Comparison of ENCODE assay signal across 8 cellular contexts in the genomic region with DNA sequence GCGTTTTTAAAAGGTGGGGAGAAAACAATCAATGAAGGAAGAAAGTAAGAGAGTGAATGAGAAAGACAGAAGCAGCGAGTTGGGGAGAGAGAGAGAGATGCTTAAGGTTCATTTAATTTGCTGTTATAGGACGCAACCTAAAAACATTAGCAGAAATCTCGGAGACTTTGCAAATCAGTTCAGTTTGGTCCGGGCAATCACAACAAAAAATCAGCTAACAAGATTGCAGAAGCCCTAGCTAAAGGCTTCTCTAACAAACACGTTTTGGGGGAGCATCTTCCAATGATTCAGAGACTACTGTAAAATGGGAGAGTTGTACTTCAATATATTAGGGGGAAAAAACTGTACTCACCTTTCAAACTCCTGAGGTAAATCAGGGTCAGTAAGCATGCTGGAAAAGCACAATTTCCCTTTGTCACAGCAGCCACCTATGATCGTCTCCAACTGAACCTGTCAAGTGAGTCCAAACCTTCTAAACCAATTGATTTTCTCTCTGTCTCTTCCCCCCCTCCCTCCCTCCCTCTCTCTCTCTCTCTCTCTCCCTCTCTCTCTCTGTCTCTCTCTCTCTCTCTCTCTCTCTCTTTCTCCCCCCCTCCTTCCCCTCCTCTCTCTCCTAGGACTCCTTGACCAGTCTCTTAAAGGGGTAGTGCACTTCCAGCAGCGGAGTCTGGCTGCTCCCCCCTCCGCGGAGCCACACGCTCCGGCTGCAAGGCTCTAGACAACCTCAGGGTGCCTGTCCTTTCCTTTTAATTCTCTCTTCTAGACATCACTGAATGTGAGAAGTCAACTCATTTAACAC. TPM values are rescaled to one million over a fixed set of nuclear protein-coding genes. Genes with fewer than 3 reads are reported as not detected.
A peak's percentile ranks its signal among the peaks of the same experiment; 100 is the strongest.
DNase-seq lines count a peak whose midpoint lies in the region; ATAC-seq and TF ChIP-seq lines count a peak whose summit lies in the region.

Gene SOX5, minus strand, starts transcription at position 459 of the 799 bp plus-strand sequence. Its CDS starts 69 bp downstream, at position 390.

- H3K27me3 ChIP-seq in H7 (ENCODE audit: control insufficient read depth, insufficient read depth, low read length) (peaks cover 12% of the 10 kb centered on the region; the same call in 1 of the 2 replicates), NT2/D1 (ENCODE audit: insufficient read depth, insufficient read length) (peaks cover 31% of the 10 kb centered on the region), neuronal stem cell (ENCODE audit: control insufficient read depth in 3 of 3, insufficient read depth in 3 of 3, low read depth in 1 of 3, low read length in 3 of 3) (no peaks in the 10 kb centered on the region)
- no peaks in the 10 kb centered on the region for H3K27me3 ChIP-seq in CD8-positive, alpha-beta T cell (ENCODE audit: insufficient read depth, low read length)

- no peak within 1 kb of the TSS for H3K14ac ChIP-seq in neuronal stem cell (ENCODE audit: low read length)

- no peaks in the 10 kb centered on the region for H3K9me3 Mint-ChIP-seq in CD8-positive, alpha-beta T cell

- no peaks in the 10 kb centered on the region for H3K27me3 Mint-ChIP-seq in CD8-positive, alpha-beta T cell (ENCODE audit: low read depth)

- H3K4me3 Mint-ChIP-seq in CD8-positive, alpha-beta T cell: no peak within 1 kb of the TSS

- H3K4me1 ChIP-seq in NT2/D1 (ENCODE audit: insufficient read depth, insufficient read length): no peaks in the 10 kb centered on the region
- H3K4me1 ChIP-seq in neuronal stem cell (ENCODE audit: control insufficient read depth in 2 of 2, insufficient read depth in 1 of 2, low read depth in 1 of 2, low read length in 2 of 2): peaks cover 5 to 12% of the 10 kb centered on the region in 2 donors
- H3K4me1 ChIP-seq in CD8-positive, alpha-beta T cell (ENCODE audit: insufficient read depth, low read length): no peaks in the 10 kb centered on the region

- H2BK12ac ChIP-seq in neuronal stem cell (ENCODE audit: low read length): no peak within 1 kb of the TSS

- H3K36me3 Mint-ChIP-seq in CD8-positive, alpha-beta T cell: no peaks in the 10 kb centered on the region

- no peak within 1 kb of the TSS for H3K18ac ChIP-seq in neuronal stem cell (ENCODE audit: low read length)

- H3K4me2 ChIP-seq in neuronal stem cell (ENCODE audit: insufficient read depth, low read length, poor library complexity, severe bottlenecking): peak within 1 kb of the TSS; percentile 76

- H2AFZ ChIP-seq in neuronal stem cell (ENCODE audit: low read length): peak within 1 kb of the TSS; percentile 66

- no peak within 1 kb of the TSS for H2BK5ac ChIP-seq in neuronal stem cell (ENCODE audit: low read length)

- H3K79me1 ChIP-seq in neuronal stem cell (ENCODE audit: low read depth, low read length): no peaks in the 10 kb centered on the region

- no peak for ATAC-seq in CD8-positive, alpha-beta T cell

- DNase-seq in H7: peak; percentile 20
- DNase-seq in NT2/D1 (ENCODE audit: low read depth, low spot score): peak; percentile 72
- DNase-seq in fibroblast of villous mesenchyme (ENCODE audit: low read depth): peak; percentile 54
- peak; percentile 73 for DNase-seq in neuronal stem cell (ENCODE audit: low spot score)
- no peak for DNase-seq in GM19240 (ENCODE audit: insufficient read length, low spot score)
- no peak for DNase-seq in central memory CD4-positive, alpha-beta T cell
- no peak for DNase-seq in HK-2 (ENCODE audit: unreplicated experiment)
- DNase-seq in CD8-positive, alpha-beta T cell: no peak

- H3K4me3 ChIP-seq in H7 (ENCODE audit: insufficient read depth, low read depth, low read length) (peak within 1 kb of the TSS; percentile 27), NT2/D1 (ENCODE audit: insufficient read length, low read depth) (peak within 1 kb of the TSS; percentile 42), fibroblast of villous mesenchyme (ENCODE audit: low read depth, low read length) (peak within 1 kb of the TSS; percentile 39), neuronal stem cell (ENCODE audit: low read length in 2 of 2) (peak within 1 kb of the TSS; percentile 51 to 92)
- H3K4me3 ChIP-seq in CD8-positive, alpha-beta T cell (ENCODE audit: low read depth, low read length): no peak within 1 kb of the TSS

- CTCF ChIA-PET in CD8-positive, alpha-beta T cell (lab: Charles Lee): no interaction called here

- no peak within 1 kb of the TSS for H3K4ac ChIP-seq in neuronal stem cell (ENCODE audit: low read length)

- H3K4me1 Mint-ChIP-seq in CD8-positive, alpha-beta T cell (ENCODE audit: low read depth): no peaks in the 10 kb centered on the region

- no peak within 1 kb of the TSS for H4K91ac ChIP-seq in neuronal stem cell (ENCODE audit: low read depth, low read length, poor library complexity)

- H3K27ac Mint-ChIP-seq in CD8-positive, alpha-beta T cell: no peak within 1 kb of the TSS

- H2BK15ac ChIP-seq in neuronal stem cell (ENCODE audit: low read length): no peak within 1 kb of the TSS

- H3K9ac ChIP-seq in NT2/D1 (ENCODE audit: insufficient read length, low read depth): peak within 1 kb of the TSS; percentile 45
- H3K9ac ChIP-seq in neuronal stem cell (ENCODE audit: low read depth, low read length, poor library complexity): no peak within 1 kb of the TSS

- POLR2A ChIA-PET in CD8-positive, alpha-beta T cell (lab: Charles Lee): no interaction called here

- H3K36me3 ChIP-seq in H7 (replicated peaks; ENCODE audit: control insufficient read depth, insufficient read depth, low read length) (no peaks in the 10 kb centered on the region), NT2/D1 (ENCODE audit: insufficient read depth, insufficient read length, low read length) (no peaks in the 10 kb centered on the region), neuronal stem cell (replicated peaks in 1 of 2; ENCODE audit: control insufficient read depth in 2 of 2, insufficient read depth in 2 of 2, low read length in 2 of 2) (no peaks in the 10 kb centered on the region)
- H3K36me3 ChIP-seq in CD8-positive, alpha-beta T cell (ENCODE audit: insufficient read depth, low read length): no peaks in the 10 kb centered on the region

- no CpG with 5 or more reads among the region's 12 CpGs for WGBS in neuronal stem cell (ENCODE audit: extremely low coverage in 2 of 2, insufficient read length in 2 of 2, insufficient replicate concordance in 1 of 2), 2 donors

- H2AK5ac ChIP-seq in neuronal stem cell (ENCODE audit: low read depth, low read length): no peak within 1 kb of the TSS

- H3K27ac ChIP-seq in neuronal stem cell (replicated peaks; ENCODE audit: low read length): peak within 1 kb of the TSS; percentile 96
- no peak within 1 kb of the TSS for H3K27ac ChIP-seq in CD8-positive, alpha-beta T cell (ENCODE audit: low read depth, low read length)

- H3K9me3 ChIP-seq in NT2/D1 (ENCODE audit: insufficient read depth, low read length) (no peaks in the 10 kb centered on the region), neuronal stem cell (replicated peaks in 1 of 2; ENCODE audit: control insufficient read depth in 2 of 2, insufficient read depth in 1 of 2, low read depth in 1 of 2, low read length in 2 of 2) (no peaks in the 10 kb centered on the region)
- no peaks in the 10 kb centered on the region for H3K9me3 ChIP-seq in CD8-positive, alpha-beta T cell (ENCODE audit: low read length)

- H2BK120ac ChIP-seq in neuronal stem cell (ENCODE audit: low read depth, low read length): no peak within 1 kb of the TSS

- H3K23ac ChIP-seq in neuronal stem cell (ENCODE audit: low read depth, low read length, poor library complexity): no peak within 1 kb of the TSS

- intact Hi-C loops in CD8-positive, alpha-beta T cell (cut with DNase I, micrococcal nuclease): no loop called here

- no peak within 1 kb of the TSS for H4K8ac ChIP-seq in neuronal stem cell (ENCODE audit: low read depth, low read length)

- TF ChIP-seq CTCF in fibroblast of villous mesenchyme (IDR thresholded peaks at IDR 0.05; ENCODE audit: insufficient read depth, low read depth, low read length): no peak
- no peak for TF ChIP-seq CTCF in CD8-positive, alpha-beta T cell (IDR thresholded peaks at IDR 0.05)

RNA-seq across cellular contexts. Expression of gene SOX5, which starts in this region (rescaled TPM):
- 3.3 and 3.8 TPM in 2 replicates for total RNA-seq in H7 (2014; rRNA removed; shearing (Covaris generic))
- 13.8 and 16.8 TPM in 2 replicates for total RNA-seq in fibroblast of villous mesenchyme
- polyA plus RNA-seq in neuronal stem cell (2013, experiment 1 of 2): 28.7 TPM
- polyA plus RNA-seq in neuronal stem cell (2013, experiment 2 of 2): 29.6 TPM
- not detected for total RNA-seq in CD8-positive, alpha-beta T cell

Comparison
In these comparisons a context has a peak if more than half of its experiments do, and no peak if none do; other contexts are left out.
1. DNase-seq: peak in H7 (single experiment), NT2/D1 (single experiment), fibroblast of villous mesenchyme (single experiment) and neuronal stem cell (single experiment); none in GM19240 (single experiment), central memory CD4-positive, alpha-beta T cell (single experiment), HK-2 (single experiment) and CD8-positive, alpha-beta T cell (0 of 7).